11 cellular contexts compared by ENCODE assay signal in the genomic region with DNA sequence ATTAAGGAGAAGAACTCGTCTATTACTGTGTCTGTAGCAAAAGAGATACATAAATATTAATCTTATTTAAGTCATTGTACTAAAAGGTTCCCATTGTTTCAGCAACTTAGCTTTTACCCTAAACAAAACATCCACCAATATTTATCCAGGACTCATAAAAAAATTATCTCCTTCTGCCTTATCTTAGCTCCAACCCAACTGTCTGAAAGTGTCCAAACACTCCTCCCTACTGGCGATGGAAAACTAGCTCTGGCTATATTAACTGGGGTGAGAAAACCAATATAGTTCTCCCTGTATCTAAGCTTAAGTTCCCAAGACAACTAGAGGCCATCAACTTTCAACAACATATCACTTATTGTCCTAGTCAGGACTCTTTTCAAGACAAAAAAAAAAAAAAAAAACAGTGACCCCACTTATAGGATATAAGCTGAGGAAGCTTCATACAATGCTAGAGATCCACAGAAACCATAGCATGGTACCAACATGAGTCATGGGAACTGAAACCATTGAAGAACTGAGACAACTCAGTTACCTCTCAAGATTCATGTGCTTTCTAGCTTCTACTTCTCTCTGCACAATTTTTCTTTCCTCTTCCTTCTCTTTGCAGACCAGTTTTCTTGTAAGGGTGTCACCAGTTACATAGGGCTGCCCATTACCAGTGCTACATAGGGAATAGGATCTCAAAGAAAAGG.
DNase-seq lines count a peak whose midpoint lies in the region; ATAC-seq and TF ChIP-seq lines count a peak whose summit lies in the region.
"Had no signal": no experiment of that assay in that cellular context is flagged by ENCODE, and none has a peak within 500 bp of the region (broad histone marks: within the 10 kb centered on the region; RNA-seq: fewer than 3 reads in every experiment).

No MANE protein-coding gene starts in this region.

- H3K9me3 Mint-ChIP-seq in activated naive CD8-positive, alpha-beta T cell (ENCODE audit: low read depth): no peaks in the 10 kb centered on the region

- ATAC-seq in GM18499 (IDR thresholded peaks at IDR 0.05; ENCODE audit: insufficient read depth, unreplicated experiment) (peak; percentile 74), GM19467 (IDR thresholded peaks at IDR 0.05; ENCODE audit: unreplicated experiment) (peak; percentile 78), HG03108 (IDR thresholded peaks at IDR 0.05; ENCODE audit: unreplicated experiment) (peak; percentile 83)

- DNase-seq in NCI-H2196 treated with DMSO at 0.1 percent for 48 hours (lab: John Stamatoyannopoulos, UW; ENCODE audit: unreplicated experiment) (no peak), GDM1 (lab: John Stamatoyannopoulos, UW) (no peak), testis (no peak)
- DNase-seq in activated CD4-positive, alpha-beta T cell treated with anti-CD3 and anti-CD28 coated beads for 4 hours: no peak
- DNase-seq: NCI-H2227 treated with DMSO at 0.1 percent for 48 hours, substantia nigra had no signal

- no peaks in the 10 kb centered on the region for H3K27me3 Mint-ChIP-seq in activated naive CD8-positive, alpha-beta T cell

- no peaks in the 10 kb centered on the region for H3K9me3 ChIP-seq in testis

- H3K4me1 Mint-ChIP-seq in activated naive CD8-positive, alpha-beta T cell (ENCODE audit: low read depth): peaks cover 53% of the 10 kb centered on the region

- no peak for TF ChIP-seq POLR2A in testis (IDR thresholded peaks at IDR 0.05)

- H3K36me3 Mint-ChIP-seq in activated naive CD8-positive, alpha-beta T cell: no peaks in the 10 kb centered on the region

- intact Hi-C loops in testis (cut with DNase I; ENCODE audit: low total_unique reads): no loop called here

- H3K27me3 ChIP-seq in testis: no peaks in the 10 kb centered on the region

- H3K4me1 ChIP-seq in testis: no peaks in the 10 kb centered on the region

- H3K4me3 Mint-ChIP-seq in activated naive CD8-positive, alpha-beta T cell: no peak overlapping the region

- H3K4me3 ChIP-seq in testis: no peak overlapping the region

- H3K36me3 ChIP-seq in testis (ENCODE audit: low read depth, missing control alignments): no peaks in the 10 kb centered on the region

- H3K27ac Mint-ChIP-seq in activated naive CD8-positive, alpha-beta T cell: peak overlapping the region; percentile 13

- H3K27ac ChIP-seq in testis: no peak overlapping the region
- H3K27ac ChIP-seq: parathyroid adenoma had no signal

- WGBS in testis, 2 donors: 56 to 69% methylated on average over 2 of the region's 2 CpGs

- TF ChIP-seq CTCF in testis (IDR thresholded peaks at IDR 0.05): no peak
